In the genomic region with DNA sequence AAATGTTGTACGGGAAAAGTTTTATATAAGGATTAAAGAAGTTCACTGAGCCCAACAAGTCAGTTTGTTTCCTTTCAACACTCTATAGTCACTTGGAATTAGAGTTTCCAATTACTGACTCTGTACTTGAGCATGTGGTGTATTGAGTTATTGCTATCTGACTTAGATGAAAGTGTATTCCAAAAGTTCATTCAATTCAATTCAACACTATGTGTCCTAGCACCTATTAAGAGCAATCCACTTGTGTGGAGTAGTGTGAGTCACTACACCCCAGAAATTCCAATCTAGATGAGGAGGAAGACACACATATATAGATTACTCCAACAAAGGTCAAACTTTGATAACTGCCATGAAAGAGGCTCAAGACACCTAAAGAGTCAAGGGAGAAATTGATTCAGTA, we compare ENCODE assay signal across 31 cellular contexts.
"Had no signal": no experiment of that assay in that cellular context is flagged by ENCODE, and none has a peak within 500 bp of the region (broad histone marks: within the 10 kb centered on the region; RNA-seq: fewer than 3 reads in every experiment).

No MANE protein-coding gene starts in this region.

- H3K4me3 Mint-ChIP-seq: activated CD4-positive, alpha-beta memory T cell treated with anti-CD3 and anti-CD28 coated beads for 36 hours; activated CD4-positive, alpha-beta T cell treated with anti-CD3 and anti-CD28 coated beads, Interleukin-2, amount 10 ng/mL, durations not matched to agents 24 days and 14 days; activated naive CD4-positive, alpha-beta T cell treated with anti-CD3 and anti-CD28 coated beads for 36 hours; activated naive CD8-positive, alpha-beta T cell treated with anti-CD3 and anti-CD28 coated beads, Interleukin-2, amount 10 ng/mL, durations not matched to agents 7 days and 5 days; activated T-helper 1 cell treated with anti-CD3 and anti-CD28 coated beads, Interleukin-12 subunit alpha, Interleukin-12 subunit beta, Interleukin-2, Interleukin-4 antibody, amounts not matched to agents 30 ng/mL and 10 ng/mL and 1 ng/mL, durations not matched to agents 14 hours and 24 hours and 36 hours; endodermal cell; natural killer cell treated with Interleukin-12 subunit alpha and Interleukin-12 subunit beta and Interleukin-15 and Interleukin-18, amount 100 ng/mL, for 72 hours; stimulated activated effector memory CD8-positive, alpha-beta T cell treated with anti-CD3 and anti-CD28 coated beads, Interleukin-12 subunit alpha, Interleukin-12 subunit beta, amount 100 ng/mL, for 72 hours; stimulated activated naive CD8-positive, alpha-beta T cell treated with anti-CD3 and anti-CD28 coated beads, Interleukin-15, Interleukin-2, amounts not matched to agents 100 ng/mL and 50 ng/mL, for 24 hours; T-helper 1 cell treated with Interleukin-12 subunit alpha and Interleukin-12 subunit beta and Interleukin-4 antibody, amounts not matched to agents 30 μg/mL and 1 μg/mL, for 36 hours had no signal

- H3K27me3 Mint-ChIP-seq: activated CD4-positive, alpha-beta memory T cell treated with anti-CD3 and anti-CD28 coated beads for 36 hours; stimulated activated naive CD8-positive, alpha-beta T cell treated with anti-CD3 and anti-CD28 coated beads, Interleukin-15, Interleukin-2, amounts not matched to agents 100 ng/mL and 50 ng/mL, for 24 hours had no signal

- H3K27me3 ChIP-seq: brain microvascular endothelial cell, right lobe of liver had no signal

- H3K36me3 Mint-ChIP-seq: activated CD4-positive, alpha-beta memory T cell treated with anti-CD3 and anti-CD28 coated beads for 36 hours; activated naive CD8-positive, alpha-beta T cell treated with anti-CD3 and anti-CD28 coated beads, Interleukin-2, amount 10 ng/mL, durations not matched to agents 7 days and 5 days; natural killer cell treated with Interleukin-12 subunit alpha and Interleukin-12 subunit beta and Interleukin-15 and Interleukin-18, amount 100 ng/mL, for 72 hours; stimulated activated effector memory CD8-positive, alpha-beta T cell treated with anti-CD3 and anti-CD28 coated beads, Interleukin-12 subunit alpha, Interleukin-12 subunit beta, amount 100 ng/mL, for 72 hours had no signal

- ATAC-seq: activated CD4-positive, CD25-positive, alpha-beta regulatory T cell treated with anti-CD3 and anti-CD28 coated beads, Interleukin-2, amount 50 U/mL, for 24 hours; esophagus mucosa; left colon; lower lobe of right lung; mucosa of descending colon; natural killer cell treated with Interleukin-12 subunit alpha and Interleukin-12 subunit beta and Interleukin-15 and Interleukin-18, amount 100 ng/mL, for 72 hours; right lobe of liver; stimulated activated effector memory CD8-positive, alpha-beta T cell treated with anti-CD3 and anti-CD28 coated beads, Interleukin-12 subunit alpha, Interleukin-12 subunit beta, amount 100 ng/mL, for 72 hours had no signal

- H3K4me1 Mint-ChIP-seq: stimulated activated effector memory CD8-positive, alpha-beta T cell treated with anti-CD3 and anti-CD28 coated beads, Interleukin-12 subunit alpha, Interleukin-12 subunit beta, amount 100 ng/mL, for 72 hours had no signal

- H3K9me3 ChIP-seq: lower lobe of right lung, right lobe of liver, thoracic aorta had no signal

- H3K4me1 ChIP-seq: lower lobe of right lung, right lobe of liver had no signal

- H3K4me3 ChIP-seq: lower lobe of right lung, mucosa of descending colon, right lobe of liver, thoracic aorta had no signal

- H3K27ac Mint-ChIP-seq: activated CD4-positive, alpha-beta memory T cell treated with anti-CD3 and anti-CD28 coated beads for 36 hours; activated CD4-positive, alpha-beta T cell treated with anti-CD3 and anti-CD28 coated beads, Interleukin-2, amount 10 ng/mL, durations not matched to agents 24 days and 14 days; activated naive CD4-positive, alpha-beta T cell treated with anti-CD3 and anti-CD28 coated beads for 36 hours; activated naive CD8-positive, alpha-beta T cell treated with anti-CD3 and anti-CD28 coated beads, Interleukin-2, amount 10 ng/mL, durations not matched to agents 7 days and 5 days; activated T-helper 1 cell treated with anti-CD3 and anti-CD28 coated beads, Interleukin-12 subunit alpha, Interleukin-12 subunit beta, Interleukin-2, Interleukin-4 antibody, amounts not matched to agents 30 ng/mL and 10 ng/mL and 1 ng/mL, durations not matched to agents 14 hours and 24 hours and 36 hours; endodermal cell; natural killer cell treated with Interleukin-12 subunit alpha and Interleukin-12 subunit beta and Interleukin-15 and Interleukin-18, amount 100 ng/mL, for 72 hours; stimulated activated effector memory CD8-positive, alpha-beta T cell treated with anti-CD3 and anti-CD28 coated beads, Interleukin-12 subunit alpha, Interleukin-12 subunit beta, amount 100 ng/mL, for 72 hours; stimulated activated naive CD8-positive, alpha-beta T cell treated with anti-CD3 and anti-CD28 coated beads, Interleukin-15, Interleukin-2, amounts not matched to agents 100 ng/mL and 50 ng/mL, for 24 hours; T-helper 1 cell treated with Interleukin-12 subunit alpha and Interleukin-12 subunit beta and Interleukin-4 antibody, amounts not matched to agents 30 μg/mL and 1 μg/mL, for 36 hours had no signal

- H3K36me3 ChIP-seq: brain microvascular endothelial cell, lower lobe of right lung, right lobe of liver, thoracic aorta, WERI-Rb-1 had no signal

- H3K9me3 Mint-ChIP-seq: activated CD4-positive, alpha-beta T cell treated with anti-CD3 and anti-CD28 coated beads, Interleukin-2, amount 10 ng/mL, durations not matched to agents 24 days and 14 days; natural killer cell treated with Interleukin-12 subunit alpha and Interleukin-12 subunit beta and Interleukin-15 and Interleukin-18, amount 100 ng/mL, for 72 hours had no signal

- DNase-seq: activated CD4-positive, alpha-beta memory T cell treated with anti-CD3 and anti-CD28 coated beads for 36 hours; activated CD4-positive, alpha-beta T cell treated with anti-CD3 and anti-CD28 coated beads, Interleukin-2, amount 10 ng/mL, durations not matched to agents 24 days and 14 days; activated CD8-positive, alpha-beta memory T cell treated with anti-CD3 and anti-CD28 coated beads, Interleukin-2, amount 50 U/mL, for 4 hours; activated effector memory CD4-positive, alpha-beta T cell treated with anti-CD3 and anti-CD28 coated beads, Interleukin-2, amount 50 U/mL, for 16 hours; activated naive CD4-positive, alpha-beta T cell treated with anti-CD3 and anti-CD28 coated beads for 36 hours; activated naive CD8-positive, alpha-beta T cell treated with anti-CD3 and anti-CD28 coated beads, Interleukin-2, amount 10 ng/mL, durations not matched to agents 7 days and 5 days; activated T-cell treated with anti-CD3 and anti-CD28 coated beads, Interleukin-2, amount 50 U/mL, for 1 hour; amniotic stem cell; brain microvascular endothelial cell; caudate nucleus; endodermal cell; head of caudate nucleus; hippocampal formation; left colon; lower lobe of right lung; mesendoderm; mucosa of descending colon; right lobe of liver; small intestine; stimulated activated CD4-positive, alpha-beta T cell treated with anti-CD3 and anti-CD28 coated beads, Interleukin-4, amount 100 ng/mL, for 24 hours; T-helper 9 cell; trophoblast cell; WERI-Rb-1 had no signal

- H3K27ac ChIP-seq: brain microvascular endothelial cell, lower lobe of right lung, right lobe of liver, thoracic aorta, WERI-Rb-1 had no signal
